Comparison of ENCODE assay signal across 15 cellular contexts in the genomic region with DNA sequence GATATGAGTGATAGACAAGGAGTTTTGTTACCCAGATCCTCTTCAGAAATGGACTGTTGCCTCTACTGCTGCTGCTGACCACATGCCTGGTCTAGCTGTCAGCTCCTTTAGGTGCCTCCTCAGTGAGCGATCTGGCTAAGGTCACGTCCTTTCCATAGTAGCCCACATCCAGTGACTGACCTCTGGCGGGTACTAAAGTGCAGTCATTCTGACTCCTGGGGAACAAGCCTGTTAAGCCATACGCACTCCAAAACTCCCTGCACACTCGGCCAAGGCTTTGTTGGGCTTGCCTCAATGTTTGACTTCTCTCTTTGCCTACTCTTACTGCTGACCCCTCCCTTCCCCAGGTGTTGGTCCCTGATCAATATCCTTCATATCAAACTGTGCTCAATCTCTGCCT.
DNase-seq lines count a peak whose midpoint lies in the region; ATAC-seq, FAIRE-seq and TF ChIP-seq lines count a peak whose summit lies in the region.
"Had no signal": no experiment of that assay in that cellular context is flagged by ENCODE, and none has a peak within 500 bp of the region (broad histone marks: within the 10 kb centered on the region; RNA-seq: fewer than 3 reads in every experiment).

No MANE protein-coding gene starts in this region.

- H3K4me2 ChIP-seq in H1 (ENCODE audit: insufficient read depth in 1 of 2, low read depth in 2 of 2, low read length in 2 of 2) (no peak overlapping the region), osteoblast (ENCODE audit: insufficient read depth, low read length) (peak overlapping the region; percentile 25)

- peak overlapping the region; percentile 3 for H2BK120ac ChIP-seq in H1 (replicated peaks; ENCODE audit: low read depth, low read length)

- POLR2A ChIA-PET in H1 (lab: Charles Lee; ENCODE audit: partially characterized antibody), result no interaction called here

- no peak overlapping the region for H3K23ac ChIP-seq in H1 (ENCODE audit: insufficient read length)

- H3K4me3 ChIP-seq in H1 (ENCODE audit: extremely low read depth in 1 of 4, insufficient read depth in 2 of 4, low read depth in 3 of 4, low read length in 4 of 4), result no peak overlapping the region
- no peak overlapping the region for H3K4me3 ChIP-seq in osteoblast (ENCODE audit: insufficient read depth, low read length)
- H3K4me3 ChIP-seq: adrenal gland had no signal

- peaks cover 36% of the 10 kb centered on the region for H3K4me1 Mint-ChIP-seq in mesothelial cell of epicardium
- H3K4me1 Mint-ChIP-seq: activated CD4-positive, alpha-beta T cell treated with anti-CD3 and anti-CD28 coated beads, Interleukin-2, amount 10 ng/mL, durations not matched to agents 7 days and 5 days had no signal

- no peak overlapping the region for H2BK5ac ChIP-seq in H1 (ENCODE audit: low read depth, low read length)

- H3K36me3 ChIP-seq in H1 (ENCODE audit: control insufficient read depth in 2 of 4, insufficient read depth in 4 of 4, low read length in 3 of 4), result no peaks in the 10 kb centered on the region
- no peaks in the 10 kb centered on the region for H3K36me3 ChIP-seq in osteoblast (ENCODE audit: insufficient read depth, low read length)
- H3K36me3 ChIP-seq: adrenal gland had no signal

- no peak for TF ChIP-seq RAD21 in H1 (IDR thresholded peaks at IDR 0.05 in 1 of 2, conservative IDR thresholded peaks at IDR 0.05 in 1 of 2; ENCODE audit: low read depth in 2 of 2, low read length in 2 of 2)

- TF ChIP-seq CTCF in H1 (IDR thresholded peaks at IDR 0.05; ENCODE audit: control extremely low read depth in 1 of 3, insufficient read depth in 1 of 3, low read depth in 1 of 3, low read length in 3 of 3) (no peak), osteoblast (IDR thresholded peaks at IDR 0.05; ENCODE audit: extremely low read depth, low read depth, low read length) (no peak), mesothelial cell of epicardium (IDR thresholded peaks at IDR 0.05; ENCODE audit: unreplicated experiment) (no peak)

- no peak overlapping the region for H3K14ac ChIP-seq in H1 (ENCODE audit: insufficient read length)

- no peaks in the 10 kb centered on the region for H3K23me2 ChIP-seq in H1 (ENCODE audit: low read depth, low read length)

- H3K36me3 Mint-ChIP-seq in mesothelial cell of epicardium, result no peaks in the 10 kb centered on the region

- FAIRE-seq in H1 (lab: Jason Lieb, UNC), result no peak

- H4K20me1 ChIP-seq in H1 (replicated peaks in 1 of 2; ENCODE audit: control insufficient read depth in 1 of 2, insufficient read depth in 2 of 2, low read length in 2 of 2), result no peaks in the 10 kb centered on the region
- H4K20me1 ChIP-seq in osteoblast (ENCODE audit: insufficient read depth, low read length), result no peaks in the 10 kb centered on the region

- WGBS in H1 (ENCODE audit: extremely low coverage in 1 of 2, insufficient coverage in 1 of 2, insufficient read length in 1 of 2, insufficient replicate concordance in 2 of 2, low coverage in 1 of 2, low lambda C conversion rate in 2 of 2, missing lambda C conversion rate in 1 of 2), 2 experiments, result 95% methylated on average over 5 of the region's 5 CpGs; no CpG with 5 or more reads in 1 of the 2 experiments

- H2AFZ ChIP-seq in H1 (ENCODE audit: low read length) (no peak overlapping the region), osteoblast (ENCODE audit: low read length) (peak overlapping the region; percentile 26)

- no peak overlapping the region for H3K9ac ChIP-seq in H1 (replicated peaks in 1 of 4; ENCODE audit: extremely low read depth in 1 of 4, low read depth in 3 of 4, low read length in 3 of 4)

- no peaks in the 10 kb centered on the region for H3K27me3 ChIP-seq in H1 (replicated peaks in 1 of 4; ENCODE audit: control insufficient read depth in 3 of 4, extremely low read depth in 1 of 4, insufficient read depth in 3 of 4, low read length in 3 of 4)
- no peaks in the 10 kb centered on the region for H3K27me3 ChIP-seq in osteoblast (ENCODE audit: insufficient read depth, low read length)
- H3K27me3 ChIP-seq: adrenal gland had no signal

- no peak overlapping the region for H3K18ac ChIP-seq in H1 (ENCODE audit: extremely low read depth, low read length)

- H2BK15ac ChIP-seq in H1 (ENCODE audit: low read length), result no peak overlapping the region

- no peaks in the 10 kb centered on the region for H3K79me1 ChIP-seq in H1 (ENCODE audit: low read depth, low read length)

- no peak overlapping the region for H3K27ac Mint-ChIP-seq in mesothelial cell of epicardium
- H3K27ac Mint-ChIP-seq: activated CD4-positive, alpha-beta T cell treated with anti-CD3 and anti-CD28 coated beads, Interleukin-2, amount 10 ng/mL, durations not matched to agents 7 days and 5 days; T-helper 2 cell treated with Interferon-gamma antibody and Interleukin-4, amounts not matched to agents 5 μg/mL and 100 μg/mL, for 36 hours had no signal

- no peak overlapping the region for H2AK5ac ChIP-seq in H1 (ENCODE audit: low read depth, low read length)

- H2BK20ac ChIP-seq in H1 (ENCODE audit: low read length), result 0 out of 2 replicates have a peak overlapping the region, but pooled peaks have one; percentile 51

- TF ChIP-seq POLR2A in H1 (IDR thresholded peaks at IDR 0.05; ENCODE audit: control extremely low read depth in 1 of 2, low read depth in 2 of 2, low read length in 2 of 2), result no peak

- H3K4me1 ChIP-seq in H1 (replicated peaks in 1 of 4; ENCODE audit: control insufficient read depth in 3 of 4, insufficient read depth in 4 of 4, low read length in 3 of 4), result peaks cover 0 to 4% (median 0%) of the 10 kb centered on the region in 4 experiments; a peak in 2 of 7 replicates
- H3K4me1 ChIP-seq in osteoblast (ENCODE audit: insufficient read depth, low read length), result peaks cover 43% of the 10 kb centered on the region

- H3K9me3 Mint-ChIP-seq in mesothelial cell of epicardium, result peaks cover 4% of the 10 kb centered on the region
- H3K9me3 Mint-ChIP-seq: T-helper 2 cell treated with Interferon-gamma antibody and Interleukin-4, amounts not matched to agents 5 μg/mL and 100 μg/mL, for 36 hours had no signal

- no peak overlapping the region for H4K91ac ChIP-seq in H1 (replicated peaks; ENCODE audit: insufficient read length, low read length)

- H3K56ac ChIP-seq in H1 (replicated peaks; ENCODE audit: insufficient read length, low read depth, low read length), result no peak overlapping the region

- no peaks in the 10 kb centered on the region for H3K27me3 Mint-ChIP-seq in mesothelial cell of epicardium (ENCODE audit: low read depth)
- H3K27me3 Mint-ChIP-seq: activated CD4-positive, alpha-beta T cell treated with anti-CD3 and anti-CD28 coated beads, Interleukin-2, amount 10 ng/mL, durations not matched to agents 7 days and 5 days had no signal

- no peak for ATAC-seq in GM19035 (IDR thresholded peaks at IDR 0.05; ENCODE audit: unreplicated experiment)

- H2BK12ac ChIP-seq in H1 (ENCODE audit: low read depth, low read length), result no peak overlapping the region

- DNase-seq in EL (peak; percentile 38), NCI-H226 (peak; percentile 8), H1 (ENCODE audit: low read depth in 1 of 2, low spot score in 2 of 2) (no peak), osteoblast (ENCODE audit: insufficient read length, low spot score, missing footprints) (no peak), mesothelial cell of epicardium (ENCODE audit: low spot score in 2 of 2, unreplicated experiment in 2 of 2) (no peak), SKM-1 (lab: John Stamatoyannopoulos, UW; ENCODE audit: unreplicated experiment) (no peak)
- no peak for DNase-seq in stimulated activated CD8-positive, alpha-beta memory T cell treated with anti-CD3 and anti-CD28 coated beads, Interleukin-4, amount 100 ng/mL, for 48 hours
- DNase-seq: activated CD4-positive, alpha-beta T cell treated with anti-CD3 and anti-CD28 coated beads, Interleukin-2, amount 10 ng/mL, durations not matched to agents 7 days and 5 days; DND-41; midbrain; NCI-H1417 treated with DMSO at 0.1 percent for 48 hours; NCI-H446 treated with DMSO at 0.1 percent for 48 hours had no signal

- H3K79me2 ChIP-seq in H1 (ENCODE audit: control insufficient read depth in 1 of 2, insufficient read depth in 2 of 2, low read length in 2 of 2), result no peaks in the 10 kb centered on the region
- H3K79me2 ChIP-seq in osteoblast (ENCODE audit: insufficient read depth, low read length), result no peaks in the 10 kb centered on the region

- H4K5ac ChIP-seq in H1 (ENCODE audit: insufficient read length, low read depth, low read length), result no peak overlapping the region

- H4K8ac ChIP-seq in H1 (ENCODE audit: extremely low read depth, insufficient read depth, low read length), result no peak overlapping the region

- no peaks in the 10 kb centered on the region for H3K9me3 ChIP-seq in H1 (ENCODE audit: insufficient read depth in 2 of 2, low read depth in 1 of 2, low read length in 1 of 2)
- no peaks in the 10 kb centered on the region for H3K9me3 ChIP-seq in osteoblast (ENCODE audit: low read depth, low read length)
- H3K9me3 ChIP-seq: adrenal gland had no signal

- CTCF ChIA-PET in H1 (lab: Charles Lee; ENCODE audit: partially characterized antibody), result interaction anchor here (1.0 kb wide), 1 partner anchor 69 kb away, joined by 4 read pairs; no protein-coding TSS in a partner anchor

- no peak overlapping the region for H3K4ac ChIP-seq in H1 (replicated peaks; ENCODE audit: insufficient read length, low read depth, low read length)

- H3K27ac ChIP-seq in H1 (ENCODE audit: low read depth, low read length) (no peak overlapping the region), osteoblast (ENCODE audit: low read depth, low read length) (peak overlapping the region; percentile 95)

- H3K4me3 Mint-ChIP-seq in mesothelial cell of epicardium, result no peak overlapping the region
- H3K4me3 Mint-ChIP-seq: activated CD4-positive, alpha-beta T cell treated with anti-CD3 and anti-CD28 coated beads, Interleukin-2, amount 10 ng/mL, durations not matched to agents 7 days and 5 days; T-helper 2 cell treated with Interferon-gamma antibody and Interleukin-4, amounts not matched to agents 5 μg/mL and 100 μg/mL, for 36 hours had no signal

- no peak for TF ChIP-seq EP300 in H1 (IDR thresholded peaks at IDR 0.05; ENCODE audit: borderline replicate concordance in 1 of 2, low read depth in 2 of 2, low read length in 2 of 2)

TF ChIP-seq in H1, 55 proteins besides CTCF, POLR2A, EP300 and RAD21 (continues in another document):
- TF ChIP-seq CHD1 (IDR thresholded peaks at IDR 0.05; ENCODE audit: low read depth, low read length), result no peak
- TF ChIP-seq, protein P1, sequence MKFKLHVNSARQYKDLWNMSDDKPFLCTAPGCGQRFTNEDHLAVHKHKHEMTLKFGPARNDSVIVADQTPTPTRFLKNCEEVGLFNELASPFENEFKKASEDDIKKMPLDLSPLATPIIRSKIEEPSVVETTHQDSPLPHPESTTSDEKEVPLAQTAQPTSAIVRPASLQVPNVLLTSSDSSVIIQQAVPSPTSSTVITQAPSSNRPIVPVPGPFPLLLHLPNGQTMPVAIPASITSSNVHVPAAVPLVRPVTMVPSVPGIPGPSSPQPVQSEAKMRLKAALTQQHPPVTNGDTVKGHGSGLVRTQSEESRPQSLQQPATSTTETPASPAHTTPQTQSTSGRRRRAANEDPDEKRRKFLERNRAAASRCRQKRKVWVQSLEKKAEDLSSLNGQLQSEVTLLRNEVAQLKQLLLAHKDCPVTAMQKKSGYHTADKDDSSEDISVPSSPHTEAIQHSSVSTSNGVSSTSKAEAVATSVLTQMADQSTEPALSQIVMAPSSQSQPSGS (IDR thresholded peaks at IDR 0.05; ENCODE audit: low read length), result no peak
- TF ChIP-seq CHD2 (IDR thresholded peaks at IDR 0.05; ENCODE audit: low read length), result no peak

Comparison
In these comparisons a context has a peak if more than half of its experiments do, and no peak if none do; other contexts are left out.
1. DNase-seq: peak in EL (single experiment) and NCI-H226 (single experiment); none in H1 (0 of 2), osteoblast (single experiment), stimulated activated CD8-positive, alpha-beta memory T cell treated with anti-CD3 and anti-CD28 coated beads, Interleukin-4, amount 100 ng/mL, for 48 hours (single experiment), mesothelial cell of epicardium (0 of 2) and SKM-1 (single experiment).